12 cellular contexts compared by ENCODE assay signal in genomic region chr7:135236727-135237126, GRCh38. TPM values are rescaled to one million over a fixed set of nuclear protein-coding genes. Genes with fewer than 3 reads are reported as not detected.
DNase-seq lines count a peak whose midpoint lies in the region; ATAC-seq and TF ChIP-seq lines count a peak whose summit lies in the region.
"Had no signal": no experiment of that assay in that cellular context is flagged by ENCODE, and none has a peak within 500 bp of the region (broad histone marks: within the 10 kb centered on the region; RNA-seq: fewer than 3 reads in every experiment).

No MANE protein-coding gene starts in this region.

- no peaks in the 10 kb centered on the region for H3K36me3 ChIP-seq in left ventricle myocardium inferior

- H3K4me1 ChIP-seq in left ventricle myocardium inferior: no peaks in the 10 kb centered on the region

- TF ChIP-seq CTCF in epithelial cell of proximal tubule (conservative IDR thresholded peaks at IDR 0.05; ENCODE audit: low read depth, low read length): no peak
- no peak for TF ChIP-seq CTCF in left ventricle myocardium inferior (IDR thresholded peaks at IDR 0.05; ENCODE audit: borderline replicate concordance)

- peak; percentile 82 for DNase-seq in epithelial cell of proximal tubule (ENCODE audit: low read depth)
- DNase-seq in LoVo (ENCODE audit: low spot score): no peak
- no peak for DNase-seq in NCI-H345 treated with DMSO at 0.1 percent for 48 hours (lab: John Stamatoyannopoulos, UW; ENCODE audit: unreplicated experiment)
- DNase-seq in left ventricle myocardium inferior: no peak
- no peak for DNase-seq in middle frontal gyrus (ENCODE audit: extremely low spot score, low spot score)
- DNase-seq: anterior cingulate cortex, NCI-H82 had no signal

- no peak overlapping the region for H3K4me3 ChIP-seq in epithelial cell of proximal tubule (ENCODE audit: low read depth, low read length)
- H3K4me3 ChIP-seq in left ventricle myocardium inferior: no peak overlapping the region

- H3K9me3 ChIP-seq in left ventricle myocardium inferior (replicated peaks): no peaks in the 10 kb centered on the region

- no peak overlapping the region for H3K27ac ChIP-seq in left ventricle myocardium inferior (replicated peaks)

- peak; percentile 67 for ATAC-seq in GM18867 (IDR thresholded peaks at IDR 0.05; ENCODE audit: unreplicated experiment)
- peak; percentile 61 for ATAC-seq in GM21526 (IDR thresholded peaks at IDR 0.05; ENCODE audit: low FRiP score, unreplicated experiment)
- ATAC-seq in HG03342 (IDR thresholded peaks at IDR 0.05; ENCODE audit: unreplicated experiment): peak; percentile 79
- ATAC-seq: esophagus mucosa had no signal

- intact Hi-C loops in left ventricle myocardium inferior (cut with micrococcal nuclease): no loop called here

- peaks cover 17% of the 10 kb centered on the region for H3K27me3 ChIP-seq in left ventricle myocardium inferior (ENCODE audit: low read depth)

RNA-seq across cellular contexts. Expression of gene STRA8, which starts 3.1 kb away (rescaled TPM):
- total RNA-seq in epithelial cell of proximal tubule (not detected in 2 replicates), left ventricle myocardium inferior (not detected)
- total RNA-seq: Daoy, esophagus mucosa had no signal

RNA-seq across cellular contexts. Expression of gene WDR91, which starts 25.4 kb away (rescaled TPM):
- total RNA-seq in epithelial cell of proximal tubule (8.7 and 16.3 TPM in 2 replicates), left ventricle myocardium inferior (5.4 TPM)
